In the genomic region with DNA sequence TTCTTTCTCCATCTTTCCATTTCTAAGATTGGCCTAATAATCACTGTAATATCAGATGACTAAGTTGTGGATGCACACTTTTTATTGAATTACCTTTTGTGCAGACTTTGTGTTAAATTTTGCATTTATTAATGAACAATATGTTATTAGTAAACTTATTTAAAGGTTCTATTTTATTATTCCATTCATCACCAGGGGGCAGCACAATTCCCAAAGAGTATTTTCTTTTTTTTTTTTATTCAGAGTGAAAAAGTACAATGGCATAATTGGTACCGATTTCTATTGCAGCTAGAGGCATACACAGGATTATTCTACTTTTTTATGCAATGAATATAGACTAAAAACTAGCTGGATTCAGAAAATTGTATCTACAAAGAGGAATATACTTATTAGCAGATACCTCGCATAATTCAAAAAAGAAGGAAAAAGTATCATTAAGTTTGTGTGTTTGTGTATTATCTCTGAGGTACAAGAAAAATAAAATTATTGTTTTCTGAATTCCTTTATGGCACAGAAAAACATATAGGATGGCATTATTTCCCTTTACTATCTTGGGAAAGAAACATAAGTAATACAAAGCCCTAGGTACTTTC, we compare ENCODE assay signal across 10 cellular contexts.
DNase-seq lines count a peak whose midpoint lies in the region; ATAC-seq and TF ChIP-seq lines count a peak whose summit lies in the region.
"Had no signal": no experiment of that assay in that cellular context is flagged by ENCODE, and none has a peak within 500 bp of the region (broad histone marks: within the 10 kb centered on the region; RNA-seq: fewer than 3 reads in every experiment).

No MANE protein-coding gene starts in this region.

- TF ChIP-seq EP300 in Ishikawa (IDR thresholded peaks at IDR 0.05; ENCODE audit: borderline replicate concordance): no peak

- peak; percentile 50 for TF ChIP-seq CTCF in choroid plexus epithelial cell (conservative IDR thresholded peaks at IDR 0.05; ENCODE audit: low read depth, low read length)

- DNase-seq in D341Med (ENCODE audit: low spot score): peak; percentile 20
- DNase-seq in choroid plexus epithelial cell (ENCODE audit: low read depth): peak; percentile 38
- peak; percentile 49 for DNase-seq in myocyte (ENCODE audit: low read depth)
- no peak for DNase-seq in NCI-H1105 treated with DMSO at 0.1 percent for 48 hours (lab: John Stamatoyannopoulos, UW)
- no peak for DNase-seq in middle frontal gyrus (ENCODE audit: extremely low spot score, low spot score)
- DNase-seq in SKM-1 treated with dmso at 0.1 percent for 144 hours (lab: John Stamatoyannopoulos, UW; ENCODE audit: unreplicated experiment): no peak
- DNase-seq: NK-92 treated with Interleukin-12 subunit alpha and Interleukin-12 subunit beta, amount 100 ng/mL, for 24 hours; spleen had no signal

- TF ChIP-seq RAD21 in Ishikawa (IDR thresholded peaks at IDR 0.05; ENCODE audit: low read depth): peak; percentile 40

- no peak overlapping the region for H3K4me3 ChIP-seq in choroid plexus epithelial cell (ENCODE audit: low read depth, low read length)
- H3K4me3 ChIP-seq: spleen had no signal

- no peak for ATAC-seq in GM21423 (IDR thresholded peaks at IDR 0.05; ENCODE audit: unreplicated experiment)

TF ChIP-seq in Ishikawa, 13 proteins besides CTCF, POLR2A, EP300 and RAD21:
- TF ChIP-seq CEBPB (IDR thresholded peaks at IDR 0.05) (no peak), CREB1 (IDR thresholded peaks at IDR 0.05; ENCODE audit: low read depth) (no peak), TEAD4 (IDR thresholded peaks at IDR 0.05) (no peak), ZBTB7A (IDR thresholded peaks at IDR 0.05; ENCODE audit: low read depth) (no peak), FOXM1 (IDR thresholded peaks at IDR 0.05; ENCODE audit: borderline replicate concordance, low read depth) (no peak), EGR1 (IDR thresholded peaks at IDR 0.05) (no peak), TAF1 (IDR thresholded peaks at IDR 0.05; ENCODE audit: low read depth) (no peak), REST (IDR thresholded peaks at IDR 0.05; ENCODE audit: low read depth) (no peak), NFIC (IDR thresholded peaks at IDR 0.05) (no peak), MAX (IDR thresholded peaks at IDR 0.05) (no peak), YY1 (IDR thresholded peaks at IDR 0.05; ENCODE audit: low read depth) (no peak), TCF12 (IDR thresholded peaks at IDR 0.05; ENCODE audit: low read depth) (no peak)
- TF ChIP-seq, protein P1, sequence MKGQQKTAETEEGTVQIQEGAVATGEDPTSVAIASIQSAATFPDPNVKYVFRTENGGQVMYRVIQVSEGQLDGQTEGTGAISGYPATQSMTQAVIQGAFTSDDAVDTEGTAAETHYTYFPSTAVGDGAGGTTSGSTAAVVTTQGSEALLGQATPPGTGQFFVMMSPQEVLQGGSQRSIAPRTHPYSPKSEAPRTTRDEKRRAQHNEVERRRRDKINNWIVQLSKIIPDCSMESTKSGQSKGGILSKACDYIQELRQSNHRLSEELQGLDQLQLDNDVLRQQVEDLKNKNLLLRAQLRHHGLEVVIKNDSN (IDR thresholded peaks at IDR 0.05): no peak
TF ChIP-seq in Ishikawa: peak in this region for 0.

Comparison
In these comparisons a context has a peak if more than half of its experiments do, and no peak if none do; other contexts are left out.
1. DNase-seq: peak in D341Med (single experiment), choroid plexus epithelial cell (single experiment) and myocyte (single experiment); none in NCI-H1105 treated with DMSO at 0.1 percent for 48 hours (single experiment), middle frontal gyrus (single experiment) and SKM-1 treated with dmso at 0.1 percent for 144 hours (single experiment).